Comparison of ENCODE assay signal across 7 cellular contexts in genomic region chr12:34038357-34038756, GRCh38. TPM values are rescaled to one million over a fixed set of nuclear protein-coding genes. Genes with fewer than 3 reads are reported as not detected.
DNase-seq lines count a peak whose midpoint lies in the region; TF ChIP-seq lines count a peak whose summit lies in the region.
"Not testable (repeated sequence)": the region's sequence is repeated elsewhere in the genome, so short reads cannot be mapped to it uniquely, and the experiment has no call there.

No MANE protein-coding gene starts in this region.

- not testable (repeated sequence) for H3K4me1 ChIP-seq in SK-N-SH (ENCODE audit: control insufficient read depth in 1 of 2, insufficient read depth in 2 of 2, low read depth in 1 of 2, low read length in 1 of 2)

- peak; percentile 38 for DNase-seq in DMS114 treated with DMSO at 0.1 percent for 48 hours (lab: John Stamatoyannopoulos, UW; ENCODE audit: unreplicated experiment)
- peak; percentile 54 for DNase-seq in HT-29 (ENCODE audit: low spot score)
- DNase-seq in NCI-H1417 (lab: John Stamatoyannopoulos, UW), result peak; percentile 27 to 76 (median 32)
- peak; percentile 43 for DNase-seq in NCI-H82 (lab: John Stamatoyannopoulos, UW)
- not testable (repeated sequence) for DNase-seq in SK-N-SH; chondrocyte (ENCODE audit: low spot score)
- peak; percentile 25 for DNase-seq in inferior parietal cortex (ENCODE audit: extremely low spot score)

- H3K4me1 Mint-ChIP-seq in chondrocyte (ENCODE audit: low read depth), result not testable (repeated sequence)

- not testable (repeated sequence) for H3K9ac ChIP-seq in SK-N-SH

- not testable (repeated sequence) for H3K9me3 Mint-ChIP-seq in chondrocyte (ENCODE audit: low read depth)

- not testable (repeated sequence) for TF ChIP-seq EP300 in SK-N-SH (IDR thresholded peaks at IDR 0.05; ENCODE audit: borderline replicate concordance in 1 of 2, low read depth in 1 of 2, low read length in 1 of 2)

- POLR2A ChIA-PET in SK-N-SH (lab: Yijun Ruan, JAX), result not testable (repeated sequence)

- CTCF ChIA-PET in SK-N-SH (lab: Yijun Ruan, JAX), result interaction anchor here (0.6 to 1.6 kb wide), 3 partner anchors 17 to 381 kb away, joined by 3 read pairs; no protein-coding TSS in a partner anchor

- not testable (repeated sequence) for H3K27me3 Mint-ChIP-seq in chondrocyte (ENCODE audit: low read depth)

- H3K36me3 Mint-ChIP-seq in chondrocyte (ENCODE audit: low read depth), result not testable (repeated sequence)

- H3K4me2 ChIP-seq in SK-N-SH, result not testable (repeated sequence)

- not testable (repeated sequence) for H3K79me2 ChIP-seq in SK-N-SH (ENCODE audit: insufficient read depth)

- not testable (repeated sequence) for H3K9me2 ChIP-seq in SK-N-SH

- 48% methylated on average over 3 of the region's 3 CpGs for WGBS in SK-N-SH (ENCODE audit: low lambda C conversion rate)

- peak; percentile 56 for TF ChIP-seq RAD21 in SK-N-SH (IDR thresholded peaks at IDR 0.05; ENCODE audit: low read length)

- H4K20me1 ChIP-seq in SK-N-SH (ENCODE audit: insufficient read depth), result not testable (repeated sequence)

- not testable (repeated sequence) for H3K4me3 ChIP-seq in SK-N-SH (ENCODE audit: low read depth in 2 of 2, low read length in 1 of 2)

- H3K4me3 Mint-ChIP-seq in chondrocyte (ENCODE audit: unreplicated experiment), result not testable (repeated sequence)

- H3F3A ChIP-seq in SK-N-SH (replicated peaks; ENCODE audit: insufficient read depth), result not testable (repeated sequence)

- TF ChIP-seq CTCF in SK-N-SH (IDR thresholded peaks at IDR 0.05), result peak; percentile 53
- peak; percentile 68 for TF ChIP-seq CTCF in chondrocyte (IDR thresholded peaks at IDR 0.05)

- not testable (repeated sequence) for H3K27ac Mint-ChIP-seq in chondrocyte (ENCODE audit: unreplicated experiment)

- not testable (repeated sequence) for H3K27ac ChIP-seq in SK-N-SH (ENCODE audit: low read depth in 2 of 2, low read length in 1 of 2)

- H3K9me3 ChIP-seq in SK-N-SH, result not testable (repeated sequence)

- H2AFZ ChIP-seq in SK-N-SH (ENCODE audit: low read depth), result not testable (repeated sequence)

- not testable (repeated sequence) for H3K36me3 ChIP-seq in SK-N-SH (replicated peaks in 1 of 2; ENCODE audit: control insufficient read depth in 1 of 2, insufficient read depth in 2 of 2, low read length in 1 of 2)

- H3K27me3 ChIP-seq in SK-N-SH (ENCODE audit: insufficient read depth), result not testable (repeated sequence)

RNA-seq across cellular contexts. Expression of gene ALG10, which starts 16.1 kb away (rescaled TPM):
- 9.8 and 10.5 TPM in 2 replicates for total RNA-seq in HT-29 (2014; rRNA removed; shearing (Covaris generic))
- polyA plus RNA-seq in SK-N-SH (2012; rRNA removed), result 2.3 and 2.8 TPM in 2 replicates
- 1.9 and 2.5 TPM in 2 replicates for polyA plus RNA-seq in SK-N-SH (2012; cell fraction: cytosol; rRNA removed)
- polyA plus RNA-seq in SK-N-SH (2012; cell fraction: nucleus; rRNA removed), result 1.1 and 3.0 TPM in 2 replicates
- 4.5 to 7.5 TPM (median 5.9 TPM) in 3 replicates for total RNA-seq in chondrocyte
